In genomic region chr13:26050568-26051230, GRCh38 we compare ENCODE assay signal across 9 cellular contexts. TPM values are rescaled to one million over a fixed set of nuclear protein-coding genes. Genes with fewer than 3 reads are reported as not detected.
DNase-seq lines count a peak whose midpoint lies in the region; ATAC-seq, FAIRE-seq and TF ChIP-seq lines count a peak whose summit lies in the region.
"Had no signal": no experiment of that assay in that cellular context is flagged by ENCODE, and none has a peak within 500 bp of the region (broad histone marks: within the 10 kb centered on the region; RNA-seq: fewer than 3 reads in every experiment).

No MANE protein-coding gene starts in this region.

- FAIRE-seq in GM12891 (lab: Jason Lieb, UNC), result no peak
- FAIRE-seq: colon had no signal

- no peak for TF ChIP-seq POLR2A in GM12891 (IDR thresholded peaks at IDR 0.05; ENCODE audit: low read depth, low read length)

- peak overlapping the region; percentile 98 for H3K4me3 Mint-ChIP-seq in nephron progenitor cell

- no peaks in the 10 kb centered on the region for H3K9me3 Mint-ChIP-seq in nephron progenitor cell

- TF ChIP-seq CTCF in coronary artery (IDR thresholded peaks at IDR 0.05) (no peak), nephron progenitor cell (IDR thresholded peaks at IDR 0.05) (no peak)

- H3K36me3 Mint-ChIP-seq in nephron progenitor cell (ENCODE audit: low read depth), result peaks cover 35% of the 10 kb centered on the region

- peak overlapping the region; percentile 73 for H3K4me3 ChIP-seq in coronary artery

- peaks cover 30% of the 10 kb centered on the region for H3K4me1 Mint-ChIP-seq in nephron progenitor cell

- H3K27ac ChIP-seq in coronary artery, result no peak overlapping the region

- no peak overlapping the region for H3K27ac Mint-ChIP-seq in nephron progenitor cell

- DNase-seq in DMS153 (lab: John Stamatoyannopoulos, UW) (peak; percentile 40), NCI-H345 treated with DMSO at 0.1 percent for 48 hours (lab: John Stamatoyannopoulos, UW; ENCODE audit: unreplicated experiment) (peak; percentile 5), coronary artery (ENCODE audit: low spot score) (no peak), nephron progenitor cell (peak; percentile 77), middle frontal gyrus (ENCODE audit: extremely low spot score, low spot score) (no peak), GM12891 (ENCODE audit: insufficient read length, low spot score) (no peak), amniotic stem cell (lab: John Stamatoyannopoulos, UW) (no peak)

- ATAC-seq in HG02759 (IDR thresholded peaks at IDR 0.05; ENCODE audit: unreplicated experiment), result no peak

- peaks cover 51% of the 10 kb centered on the region for H3K27me3 Mint-ChIP-seq in nephron progenitor cell (ENCODE audit: low read depth, poor library complexity)

TF ChIP-seq in GM12891, 5 proteins besides CTCF, POLR2A, EP300 and RAD21:
- TF ChIP-seq POU2F2 (IDR thresholded peaks at IDR 0.05; ENCODE audit: low read depth, low read length), result no peak
- no peak for TF ChIP-seq POLR2AphosphoS5 (IDR thresholded peaks at IDR 0.05; ENCODE audit: low read depth, low read length)
- no peak for TF ChIP-seq PAX5 (IDR thresholded peaks at IDR 0.05; ENCODE audit: insufficient read depth, low read length, severe bottlenecking)
- TF ChIP-seq SPI1 (IDR thresholded peaks at IDR 0.05; ENCODE audit: low read depth, low read length), result no peak
- no peak for TF ChIP-seq TAF1 (IDR thresholded peaks at IDR 0.05; ENCODE audit: low read depth, low read length)

RNA-seq across cellular contexts. Expression of gene SHISA2, which starts 1.1 kb away (rescaled TPM):
- polyA plus RNA-seq in GM12891 (2012; ENCODE audit: low read depth, missing spikeins), result not detected

Comparison
In these comparisons a context has a peak if more than half of its experiments do, and no peak if none do; other contexts are left out.
1. DNase-seq: peak in DMS153 (single experiment), NCI-H345 treated with DMSO at 0.1 percent for 48 hours (single experiment) and nephron progenitor cell (single experiment); none in coronary artery (single experiment), middle frontal gyrus (single experiment), GM12891 (single experiment) and amniotic stem cell (single experiment).